ENCODE assay signal across 8 cellular contexts in the genomic region with DNA sequence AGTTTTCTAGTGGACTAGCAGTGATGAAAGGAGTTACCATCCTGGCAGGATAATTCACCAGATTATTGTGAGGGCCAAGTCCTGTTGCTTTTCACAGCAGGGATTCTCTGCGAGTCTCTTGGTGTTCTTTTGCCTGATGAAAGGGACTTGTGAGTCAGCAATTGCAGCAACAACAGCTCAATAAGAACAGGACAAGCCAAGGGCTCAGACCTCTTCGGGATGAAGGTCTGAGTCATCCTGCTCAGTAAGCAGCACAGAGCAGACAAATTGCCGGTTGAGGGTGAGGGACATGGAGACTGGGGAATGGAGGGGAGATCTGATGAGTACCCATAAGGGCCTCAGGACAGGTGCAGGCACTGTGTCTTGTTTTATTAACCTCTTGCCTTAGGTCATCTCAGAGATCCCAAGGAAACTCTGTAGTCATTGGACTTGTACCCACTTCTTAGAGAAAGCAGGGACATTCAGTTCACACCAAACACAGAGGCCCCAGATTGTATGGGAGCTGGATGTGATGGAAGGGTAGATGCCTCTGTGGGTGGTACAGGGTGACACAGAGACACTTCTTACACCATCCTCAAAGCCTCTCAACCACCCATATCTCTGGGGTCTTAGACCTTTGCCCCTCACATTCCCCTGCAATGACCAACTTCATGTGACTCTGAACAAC.
A peak's percentile ranks its signal among the peaks of the same experiment; 100 is the strongest.
DNase-seq lines count a peak whose midpoint lies in the region; ATAC-seq, FAIRE-seq and TF ChIP-seq lines count a peak whose summit lies in the region.

No MANE protein-coding gene starts in this region.

- intact Hi-C loops in pancreas (cut with DNase I) (no loop called here), kidney (cut with DNase I) (no loop called here)

- H3K27me3 Mint-ChIP-seq in endodermal cell (ENCODE audit: insufficient read depth): peaks cover 31% of the 10 kb centered on the region

- no peak overlapping the region for H3K9ac ChIP-seq in endodermal cell (ENCODE audit: extremely low read depth, low read length, poor library complexity, severe bottlenecking)
- H3K9ac ChIP-seq in kidney (ENCODE audit: low read length in 2 of 2): no peak overlapping the region

- no peaks in the 10 kb centered on the region for H3K36me3 ChIP-seq in endodermal cell (ENCODE audit: control insufficient read depth, insufficient read depth, low read length)
- H3K36me3 ChIP-seq in pancreas: no peaks in the 10 kb centered on the region
- no peaks in the 10 kb centered on the region for H3K36me3 ChIP-seq in kidney (ENCODE audit: control insufficient read depth in 1 of 2, insufficient read depth in 2 of 2, low read length in 2 of 2)

- peak; percentile 28 for DNase-seq in GDM1 (lab: John Stamatoyannopoulos, UW)
- DNase-seq in NCI-H69 (lab: John Stamatoyannopoulos, UW): peak; percentile 68
- DNase-seq in endodermal cell: peak; percentile 81
- DNase-seq in pancreas: no peak
- no peak for DNase-seq in kidney
- DNase-seq in ureter (ENCODE audit: low spot score): no peak
- no peak for DNase-seq in activated CD4-positive, CD25-positive, alpha-beta regulatory T cell (lab: John Stamatoyannopoulos, UW)

- no peaks in the 10 kb centered on the region for H3K9me3 Mint-ChIP-seq in endodermal cell

- H3K4me3 ChIP-seq in endodermal cell (ENCODE audit: low read length): no peak overlapping the region
- no peak overlapping the region for H3K4me3 ChIP-seq in pancreas
- no peak overlapping the region for H3K4me3 ChIP-seq in kidney (ENCODE audit: low read length in 2 of 2)

- H3K27me3 ChIP-seq in endodermal cell (ENCODE audit: control insufficient read depth, insufficient read depth, low read length, poor library complexity, severe bottlenecking) (peaks cover 15% of the 10 kb centered on the region), pancreas (no peaks in the 10 kb centered on the region)

- H3K4me1 Mint-ChIP-seq in endodermal cell: peaks cover 7% of the 10 kb centered on the region

- H3K9me3 ChIP-seq in endodermal cell (ENCODE audit: control insufficient read depth, low read length): no peaks in the 10 kb centered on the region
- H3K9me3 ChIP-seq in pancreas: no peaks in the 10 kb centered on the region
- no peaks in the 10 kb centered on the region for H3K9me3 ChIP-seq in kidney (ENCODE audit: control insufficient read depth in 1 of 2, low read length in 2 of 2)

- TF ChIP-seq CTCF in endodermal cell (conservative IDR thresholded peaks at IDR 0.05): no peak
- TF ChIP-seq CTCF in pancreas (IDR thresholded peaks at IDR 0.05): no peak
- no peak for TF ChIP-seq CTCF in kidney (IDR thresholded peaks at IDR 0.05; ENCODE audit: borderline replicate concordance, extremely low read depth, insufficient read depth)

- peak in 3 of 4 donors; percentile 58 to 70 (median 70) for ATAC-seq in pancreas
- no peak for ATAC-seq in HG02973 (IDR thresholded peaks at IDR 0.05; ENCODE audit: unreplicated experiment)

- H3K27ac ChIP-seq in endodermal cell (ENCODE audit: low read depth, low read length) (no peak overlapping the region), pancreas (no peak overlapping the region), kidney (ENCODE audit: low read depth in 2 of 2, low read length in 2 of 2) (peak overlapping the region in 1 of 2 donors; percentile 10)

- 32% methylated on average over 2 to 3 of the region's 3 CpGs for WGBS in endodermal cell (ENCODE audit: insufficient coverage in 1 of 2, insufficient read length in 1 of 2), 2 experiments
- WGBS in pancreas, 2 donors: 66 to 74% methylated on average over 3 of the region's 3 CpGs

- FAIRE-seq in pancreas (lab: Jason Lieb, UNC) (no peak), kidney (lab: Jason Lieb, UNC) (no peak)

- no peak overlapping the region for H3K4me3 Mint-ChIP-seq in endodermal cell

- H3K4me1 ChIP-seq in endodermal cell (ENCODE audit: control insufficient read depth, insufficient read depth, low read length): peaks cover 8% of the 10 kb centered on the region
- H3K4me1 ChIP-seq in pancreas: no peaks in the 10 kb centered on the region
- H3K4me1 ChIP-seq in kidney (ENCODE audit: control insufficient read depth in 1 of 2, insufficient read depth in 1 of 2, low read depth in 1 of 2, low read length in 2 of 2): peaks cover 39 to 41% of the 10 kb centered on the region in 2 donors

- no peaks in the 10 kb centered on the region for H3K36me3 Mint-ChIP-seq in endodermal cell (ENCODE audit: low read depth)

- no peak overlapping the region for H3K27ac Mint-ChIP-seq in endodermal cell

Comparison
In these comparisons a context has a peak if more than half of its experiments do, and no peak if none do; other contexts are left out.
1. DNase-seq: peak in GDM1 (single experiment), NCI-H69 (single experiment) and endodermal cell (single experiment); none in pancreas (0 of 6), kidney (single experiment), ureter (single experiment) and activated CD4-positive, CD25-positive, alpha-beta regulatory T cell (0 of 4).